Comparison of ENCODE assay signal across 8 cellular contexts in the genomic region with DNA sequence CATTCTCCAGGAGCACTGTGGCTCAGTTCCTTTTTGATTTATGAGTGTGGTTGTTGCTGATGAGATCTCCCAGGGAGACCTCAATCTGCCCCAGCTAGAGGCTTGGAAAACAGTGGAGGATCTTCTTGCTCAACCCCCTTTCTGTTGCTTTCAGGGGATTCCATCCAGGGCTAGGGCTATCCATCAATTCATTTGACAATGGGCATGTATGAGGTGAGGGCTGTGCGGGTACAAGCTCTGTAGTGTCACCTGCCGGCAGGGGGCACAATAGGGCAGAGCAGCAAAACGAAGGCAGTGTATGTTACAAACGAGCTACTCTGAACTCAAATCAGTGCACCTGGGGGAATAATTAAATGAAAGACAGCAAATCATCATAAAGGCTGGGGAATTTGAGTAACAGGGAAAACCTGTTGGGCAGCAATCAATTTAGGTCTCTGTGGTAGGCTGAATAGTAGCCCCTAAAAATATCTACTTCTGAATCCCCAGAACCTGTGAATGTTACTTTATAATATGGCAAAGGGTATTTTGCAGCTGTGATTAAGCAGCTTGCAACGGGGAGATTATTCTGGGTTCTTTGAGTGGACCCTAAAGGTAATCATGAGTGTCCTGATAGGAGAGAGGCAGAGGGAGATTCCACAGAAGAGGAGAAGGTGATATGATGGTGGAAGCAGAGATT.
DNase-seq lines count a peak whose midpoint lies in the region; ATAC-seq and TF ChIP-seq lines count a peak whose summit lies in the region.

No MANE protein-coding gene starts in this region.

- H3K4me2 ChIP-seq in OCI-LY1 (ENCODE audit: low read length) (no peak overlapping the region), fibroblast of lung (ENCODE audit: extremely low read depth, insufficient read depth, low read length) (no peak overlapping the region)

- H3K79me2 ChIP-seq in OCI-LY1 (ENCODE audit: insufficient read depth, low read length): no peaks in the 10 kb centered on the region
- H3K79me2 ChIP-seq in fibroblast of lung (ENCODE audit: control insufficient read depth, insufficient read depth, low read length): no peaks in the 10 kb centered on the region

- H4K20me1 ChIP-seq in OCI-LY1 (ENCODE audit: insufficient read depth, low read length) (no peaks in the 10 kb centered on the region), fibroblast of lung (ENCODE audit: control insufficient read depth, extremely low read depth, insufficient read depth, low read length) (no peaks in the 10 kb centered on the region)

- H3K9ac ChIP-seq in OCI-LY1 (ENCODE audit: low read length) (no peak overlapping the region), fibroblast of lung (ENCODE audit: insufficient read depth, low read length) (no peak overlapping the region)

- no peaks in the 10 kb centered on the region for H3K9me2 ChIP-seq in OCI-LY1 (ENCODE audit: low read depth, low read length)

- peak; percentile 86 for TF ChIP-seq CTCF in GM12864 (IDR thresholded peaks at IDR 0.05; ENCODE audit: low read depth, low read length, missing control alignments)
- TF ChIP-seq CTCF in OCI-LY1 (IDR thresholded peaks at IDR 0.05; ENCODE audit: low read length): peak; percentile 93
- peak; percentile 76 to 82 for TF ChIP-seq CTCF in fibroblast of lung (conservative IDR thresholded peaks at IDR 0.05 in 1 of 2, IDR thresholded peaks at IDR 0.05 in 1 of 2; ENCODE audit: low read depth in 1 of 2, low read length in 2 of 2)
- no peak for TF ChIP-seq CTCF in omental fat pad (IDR thresholded peaks at IDR 0.05)

- H3K4me1 ChIP-seq in OCI-LY1 (ENCODE audit: insufficient read depth, low read length, severe bottlenecking): no peaks in the 10 kb centered on the region
- H3K4me1 ChIP-seq in fibroblast of lung (ENCODE audit: control insufficient read depth, extremely low read depth, insufficient read depth, low read length): peaks cover 14% of the 10 kb centered on the region

- no peak overlapping the region for H2AFZ ChIP-seq in OCI-LY1 (ENCODE audit: low read length)
- no peak overlapping the region for H2AFZ ChIP-seq in fibroblast of lung (ENCODE audit: low read length)

- H3K27me3 ChIP-seq in OCI-LY1 (ENCODE audit: insufficient read depth, low read length): no peaks in the 10 kb centered on the region
- no peaks in the 10 kb centered on the region for H3K27me3 ChIP-seq in fibroblast of lung (ENCODE audit: control insufficient read depth, insufficient read depth, low read length)

- ATAC-seq in omental fat pad (ENCODE audit: low FRiP score) (peak; percentile 25), HG02763 (IDR thresholded peaks at IDR 0.05; ENCODE audit: unreplicated experiment) (no peak)

- H3K4me3 ChIP-seq in GM12864 (ENCODE audit: low read depth, low read length) (no peak overlapping the region), OCI-LY1 (ENCODE audit: low read depth, low read length, poor library complexity, severe bottlenecking) (no peak overlapping the region), fibroblast of lung (replicated peaks in 1 of 4; ENCODE audit: control extremely low read depth in 1 of 4, insufficient read depth in 1 of 4, low read depth in 3 of 4, low read length in 4 of 4) (no peak overlapping the region)

- H3K27ac ChIP-seq in OCI-LY1 (ENCODE audit: low read depth, low read length, poor library complexity, severe bottlenecking) (no peak overlapping the region), fibroblast of lung (ENCODE audit: insufficient read depth, low read length) (no peak overlapping the region)

- DNase-seq in GM12864 (ENCODE audit: low read depth) (peak; percentile 16), HPDE6-E6E7 (ENCODE audit: extremely low spot score) (peak; percentile 25), activated T-cell treated with anti-CD3 and anti-CD28 coated beads for 1 hour (ENCODE audit: low read depth) (peak; percentile 83), fibroblast of lung (ENCODE audit: low read depth in 2 of 2) (peak; percentile 50 to 59), omental fat pad (ENCODE audit: low spot score) (peak; percentile 55), superior temporal gyrus (ENCODE audit: extremely low spot score) (peak; percentile 68)

- H3K9me3 ChIP-seq in OCI-LY1 (ENCODE audit: low read length) (no peaks in the 10 kb centered on the region), fibroblast of lung (ENCODE audit: control insufficient read depth, insufficient read depth, low read depth, low read length) (no peaks in the 10 kb centered on the region)

- H3F3A ChIP-seq in OCI-LY1 (ENCODE audit: insufficient read depth, low read length): no peaks in the 10 kb centered on the region

- H3K36me3 ChIP-seq in OCI-LY1 (ENCODE audit: insufficient read depth, low read length) (no peaks in the 10 kb centered on the region), fibroblast of lung (ENCODE audit: control insufficient read depth, insufficient read depth, low read length) (no peaks in the 10 kb centered on the region)

Comparison
In these comparisons a context has a peak if more than half of its experiments do, and no peak if none do; other contexts are left out.
1. DNase-seq: peak in every context shown above with its lines; median percentile 83 in activated T-cell treated with anti-CD3 and anti-CD28 coated beads for 1 hour; 68 in superior temporal gyrus; 55 in omental fat pad; 54 in fibroblast of lung; 25 in HPDE6-E6E7; 16 in GM12864.
2. CTCF ChIP-seq: peak in GM12864 (single experiment), OCI-LY1 (single experiment) and fibroblast of lung (2 of 2); none in omental fat pad (0 of 3).